In genomic region chr4:132123870-132124623, GRCh38 we compare ENCODE assay signal across 10 cellular contexts.
DNase-seq lines count a peak whose midpoint lies in the region; ATAC-seq and TF ChIP-seq lines count a peak whose summit lies in the region.
"Had no signal": no experiment of that assay in that cellular context is flagged by ENCODE, and none has a peak within 500 bp of the region (broad histone marks: within the 10 kb centered on the region; RNA-seq: fewer than 3 reads in every experiment).

No MANE protein-coding gene starts in this region.

- peaks cover 17% of the 10 kb centered on the region for H3K9me3 Mint-ChIP-seq in activated CD4-positive, alpha-beta memory T cell treated with anti-CD3 and anti-CD28 coated beads for 36 hours
- H3K9me3 Mint-ChIP-seq in activated CD4-positive, alpha-beta memory T cell treated with anti-CD3 and anti-CD28 coated beads, Interleukin-2, amount 10 ng/mL, durations not matched to agents 7 days and 5 days = peaks cover 26% of the 10 kb centered on the region
- H3K9me3 Mint-ChIP-seq in WTC11 = peaks cover 41% of the 10 kb centered on the region

- H3K4me1 Mint-ChIP-seq in activated CD4-positive, alpha-beta memory T cell treated with anti-CD3 and anti-CD28 coated beads for 36 hours (ENCODE audit: low read depth) = no peaks in the 10 kb centered on the region
- no peaks in the 10 kb centered on the region for H3K4me1 Mint-ChIP-seq in activated CD4-positive, alpha-beta memory T cell treated with anti-CD3 and anti-CD28 coated beads, Interleukin-2, amount 10 ng/mL, durations not matched to agents 7 days and 5 days
- peaks cover 55% of the 10 kb centered on the region for H3K4me1 Mint-ChIP-seq in WTC11
- H3K4me1 Mint-ChIP-seq: neural crest cell had no signal

- H3K4me2 ChIP-seq in hepatocyte = no peak overlapping the region

- intact Hi-C loops in activated CD4-positive, alpha-beta memory T cell treated with anti-CD3 and anti-CD28 coated beads for 36 hours (cut with micrococcal nuclease) = no loop called here

- no peaks in the 10 kb centered on the region for H3K9me3 ChIP-seq in hepatocyte (ENCODE audit: low read depth)

- no peak for DNase-seq in activated CD4-positive, alpha-beta memory T cell treated with anti-CD3 and anti-CD28 coated beads for 36 hours
- no peak for DNase-seq in activated CD4-positive, alpha-beta memory T cell treated with anti-CD3 and anti-CD28 coated beads, Interleukin-2, amount 10 ng/mL, durations not matched to agents 7 days and 5 days
- DNase-seq in WTC11 (ENCODE audit: low spot score) (peak; percentile 24), skeletal muscle cell (ENCODE audit: low read depth) (peak; percentile 38), hepatocyte (ENCODE audit: low spot score) (no peak), putamen (ENCODE audit: low spot score) (no peak)
- DNase-seq: dorsolateral prefrontal cortex had no signal

- H3K27me3 Mint-ChIP-seq in activated CD4-positive, alpha-beta memory T cell treated with anti-CD3 and anti-CD28 coated beads for 36 hours = no peaks in the 10 kb centered on the region
- H3K27me3 Mint-ChIP-seq in activated CD4-positive, alpha-beta memory T cell treated with anti-CD3 and anti-CD28 coated beads, Interleukin-2, amount 10 ng/mL, durations not matched to agents 7 days and 5 days = no peaks in the 10 kb centered on the region
- peaks cover 16% of the 10 kb centered on the region for H3K27me3 Mint-ChIP-seq in WTC11 (ENCODE audit: low read depth)

- H3K4me3 ChIP-seq in skeletal muscle cell (ENCODE audit: low read depth, low read length) (no peak overlapping the region), hepatocyte (no peak overlapping the region)
- H3K4me3 ChIP-seq: dorsolateral prefrontal cortex had no signal

- no peak overlapping the region for H2AFZ ChIP-seq in hepatocyte

- peak; percentile 82 for ATAC-seq in HG03175 (IDR thresholded peaks at IDR 0.05; ENCODE audit: unreplicated experiment)
- ATAC-seq in WTC11 = peak; percentile 69
- ATAC-seq in GM18519 (IDR thresholded peaks at IDR 0.05; ENCODE audit: low FRiP score, unreplicated experiment) = no peak

- H4K20me1 ChIP-seq in hepatocyte (ENCODE audit: insufficient read depth, poor library complexity, severe bottlenecking) = no peaks in the 10 kb centered on the region

- no peaks in the 10 kb centered on the region for H3K9me2 ChIP-seq in hepatocyte (replicated peaks; ENCODE audit: insufficient read depth)

- no peak overlapping the region for H3K27ac ChIP-seq in hepatocyte
- H3K27ac ChIP-seq: dorsolateral prefrontal cortex had no signal

- CTCF ChIA-PET in activated CD4-positive, alpha-beta memory T cell treated with anti-CD3 and anti-CD28 coated beads for 36 hours (lab: Charles Lee) = no interaction called here
- CTCF ChIA-PET in activated CD4-positive, alpha-beta memory T cell treated with anti-CD3 and anti-CD28 coated beads, Interleukin-2, amount 10 ng/mL, durations not matched to agents 7 days and 5 days (lab: Charles Lee) = no interaction called here
- CTCF ChIA-PET in WTC11 (lab: Charles Lee) = no interaction called here

- H3K79me2 ChIP-seq in hepatocyte = no peaks in the 10 kb centered on the region

- H3K27me3 ChIP-seq in hepatocyte = no peaks in the 10 kb centered on the region
- H3K27me3 ChIP-seq: dorsolateral prefrontal cortex had no signal

- POLR2A ChIA-PET in activated CD4-positive, alpha-beta memory T cell treated with anti-CD3 and anti-CD28 coated beads for 36 hours (lab: Charles Lee) = no interaction called here
- POLR2A ChIA-PET in activated CD4-positive, alpha-beta memory T cell treated with anti-CD3 and anti-CD28 coated beads, Interleukin-2, amount 10 ng/mL, durations not matched to agents 7 days and 5 days (lab: Charles Lee) = no interaction called here
- POLR2A ChIA-PET in WTC11 (lab: Charles Lee) = no interaction called here

- WGBS in hepatocyte (ENCODE audit: low lambda C conversion rate, missing lambda C conversion rate) = 93% methylated on average over 15 of the region's 15 CpGs

- no peak overlapping the region for H3K27ac Mint-ChIP-seq in activated CD4-positive, alpha-beta memory T cell treated with anti-CD3 and anti-CD28 coated beads for 36 hours
- H3K27ac Mint-ChIP-seq in activated CD4-positive, alpha-beta memory T cell treated with anti-CD3 and anti-CD28 coated beads, Interleukin-2, amount 10 ng/mL, durations not matched to agents 7 days and 5 days = no peak overlapping the region
- peak overlapping the region; percentile 95 for H3K27ac Mint-ChIP-seq in WTC11

- peak overlapping the region; percentile 13 for H3K4me3 Mint-ChIP-seq in activated CD4-positive, alpha-beta memory T cell treated with anti-CD3 and anti-CD28 coated beads for 36 hours
- no peak overlapping the region for H3K4me3 Mint-ChIP-seq in activated CD4-positive, alpha-beta memory T cell treated with anti-CD3 and anti-CD28 coated beads, Interleukin-2, amount 10 ng/mL, durations not matched to agents 7 days and 5 days
- H3K4me3 Mint-ChIP-seq in WTC11 = peak overlapping the region; percentile 66
- H3K4me3 Mint-ChIP-seq: neural crest cell had no signal

- no peaks in the 10 kb centered on the region for H3K36me3 Mint-ChIP-seq in activated CD4-positive, alpha-beta memory T cell treated with anti-CD3 and anti-CD28 coated beads for 36 hours
- H3K36me3 Mint-ChIP-seq in activated CD4-positive, alpha-beta memory T cell treated with anti-CD3 and anti-CD28 coated beads, Interleukin-2, amount 10 ng/mL, durations not matched to agents 7 days and 5 days (ENCODE audit: low read depth) = no peaks in the 10 kb centered on the region
- H3K36me3 Mint-ChIP-seq in WTC11 = peaks cover 60% of the 10 kb centered on the region

- H3K4me1 ChIP-seq in hepatocyte (ENCODE audit: insufficient read depth) = no peaks in the 10 kb centered on the region

- TF ChIP-seq CTCF in WTC11 (IDR thresholded peaks at IDR 0.05) = no peak
- TF ChIP-seq CTCF in hepatocyte (IDR thresholded peaks at IDR 0.05; ENCODE audit: poor library complexity) = no peak

- no peaks in the 10 kb centered on the region for H3K36me3 ChIP-seq in hepatocyte (replicated peaks; ENCODE audit: insufficient read depth, low read depth)

TF ChIP-seq in WTC11, 78 proteins besides CTCF, POLR2A, EP300 and RAD21 (continues in another document):
- no peak for TF ChIP-seq GABPB1 (CRISPR knock-in tag; IDR thresholded peaks at IDR 0.05)
- TF ChIP-seq ERG (CRISPR knock-in tag; IDR thresholded peaks at IDR 0.05) = no peak
- TF ChIP-seq RORB (CRISPR knock-in tag; IDR thresholded peaks at IDR 0.05) = no peak
- no peak for TF ChIP-seq ZNF532 (CRISPR knock-in tag; IDR thresholded peaks at IDR 0.05; ENCODE audit: borderline replicate concordance)
- TF ChIP-seq ZNF512 (CRISPR knock-in tag; IDR thresholded peaks at IDR 0.05; ENCODE audit: borderline replicate concordance) = no peak
- no peak for TF ChIP-seq GRHL2 (CRISPR knock-in tag; IDR thresholded peaks at IDR 0.05; ENCODE audit: insufficient replicate concordance, severe bottlenecking)

Comparison
In these comparisons a context has a peak if more than half of its experiments do, and no peak if none do; other contexts are left out.
1. DNase-seq: peak in WTC11 (single experiment) and skeletal muscle cell (single experiment); none in activated CD4-positive, alpha-beta memory T cell treated with anti-CD3 and anti-CD28 coated beads for 36 hours (single experiment), activated CD4-positive, alpha-beta memory T cell treated with anti-CD3 and anti-CD28 coated beads, Interleukin-2, amount 10 ng/mL, durations not matched to agents 7 days and 5 days (single experiment), hepatocyte (single experiment) and putamen (single experiment).